ENCODE assay signal across 1 cellular context in the genomic region with DNA sequence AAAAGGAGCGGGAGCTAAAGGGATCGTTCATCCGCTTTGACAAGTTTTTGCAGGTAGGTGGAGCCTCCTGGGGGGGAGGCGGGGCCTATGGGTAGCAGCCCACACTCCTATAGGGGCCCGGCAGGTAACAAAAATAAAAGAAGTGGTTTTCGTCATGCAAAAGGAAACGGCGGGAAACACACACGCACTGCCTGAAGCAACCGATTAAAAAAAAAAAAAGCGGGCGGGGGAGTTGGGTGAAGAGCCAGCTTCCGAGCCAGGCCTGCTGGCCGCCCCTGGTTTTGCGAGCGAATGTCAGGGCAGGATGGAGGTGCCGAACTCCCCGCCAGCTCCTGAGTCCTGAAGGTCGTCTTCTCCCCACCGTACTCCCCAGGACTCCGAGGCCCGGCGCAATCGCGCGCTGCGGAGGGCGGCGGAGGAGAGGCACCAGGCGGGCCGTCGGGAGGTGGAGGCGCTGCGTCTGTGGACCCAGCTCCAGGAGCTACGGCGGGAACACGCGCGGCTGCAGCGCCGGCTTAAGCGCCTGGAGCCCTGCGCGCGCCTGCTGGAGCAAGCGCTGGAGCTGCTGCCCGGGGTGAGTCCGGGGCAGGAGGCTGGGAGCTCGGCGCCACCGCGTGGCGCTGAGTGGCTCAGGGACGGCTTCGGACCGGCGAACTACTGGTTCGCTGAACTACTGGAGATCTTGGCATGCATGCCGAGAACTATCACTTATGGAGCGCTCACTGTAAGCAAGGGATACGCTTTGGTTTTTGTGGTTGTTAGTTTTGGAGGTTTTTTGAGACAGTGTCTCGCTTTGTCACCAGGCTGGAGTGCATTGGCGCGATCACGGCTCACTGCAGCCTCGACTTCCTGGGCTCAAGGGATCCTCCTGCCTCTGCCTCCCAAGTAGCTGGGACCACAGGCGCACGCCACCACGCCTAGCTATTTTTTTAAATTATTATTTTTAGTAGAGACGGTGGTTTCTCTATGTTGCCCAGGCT.
TF ChIP-seq lines count a peak whose summit lies in the region.

No MANE protein-coding gene starts in this region.

TF ChIP-seq in K562, 482 proteins besides CTCF, POLR2A, EP300 and RAD21 (continues in another document):
- TF ChIP-seq EHMT2 (IDR thresholded peaks at IDR 0.05) (no peak), DNMT1 (IDR thresholded peaks at IDR 0.05) (no peak), ZNF583 (CRISPR knock-in tag; IDR thresholded peaks at IDR 0.05) (no peak), CXXC5 (CRISPR knock-in tag; IDR thresholded peaks at IDR 0.05) (peak; percentile 67), STAG1 (CRISPR knock-in tag; IDR thresholded peaks at IDR 0.05; ENCODE audit: borderline replicate concordance) (peak; percentile 30; the same call in 1 of the 2 replicates), ZFPM2 (CRISPR knock-in tag; IDR thresholded peaks at IDR 0.05) (no peak), TARDBP (IDR thresholded peaks at IDR 0.05) (0 out of 2 replicates have a peak, but pooled peaks have one; percentile 54), NEUROD1 (IDR thresholded peaks at IDR 0.05; ENCODE audit: borderline replicate concordance, low read depth, low read length, partially characterized antibody) (no peak), HINFP (tag; conservative IDR thresholded peaks at IDR 0.05; ENCODE audit: low read depth) (no peak), RFX1 (IDR thresholded peaks at IDR 0.05) (no peak), ZBTB9 (CRISPR knock-in tag; IDR thresholded peaks at IDR 0.05) (no peak), ZBTB1 (CRISPR knock-in tag; IDR thresholded peaks at IDR 0.05; ENCODE audit: borderline replicate concordance, low read depth) (no peak), HOXB6 (CRISPR knock-in tag; IDR thresholded peaks at IDR 0.05; ENCODE audit: borderline replicate concordance) (no peak), MEF2A (IDR thresholded peaks at IDR 0.05; ENCODE audit: control insufficient read depth, low read depth, low read length) (no peak), NR1H2 (CRISPR knock-in tag; IDR thresholded peaks at IDR 0.05) (no peak), SAFB (IDR thresholded peaks at IDR 0.05; ENCODE audit: borderline replicate concordance, low read depth, low read length) (peak; percentile 49; the same call in 1 of the 2 replicates), RBM34 (IDR thresholded peaks at IDR 0.05; ENCODE audit: borderline replicate concordance, insufficient read depth, low read length) (no peak), ILK (tag; IDR thresholded peaks at IDR 0.05; ENCODE audit: borderline replicate concordance, low read depth) (no peak), NFE2L1 (tag; IDR thresholded peaks at IDR 0.05; ENCODE audit: borderline replicate concordance, low read depth) (no peak), ZNF707 (CRISPR knock-in tag; conservative IDR thresholded peaks at IDR 0.05) (no peak), MAX (CRISPR knock-in tag; IDR thresholded peaks at IDR 0.05) (peak; percentile 99), CEBPB (tag; IDR thresholded peaks at IDR 0.05) (no peak), SMARCC2 (IDR thresholded peaks at IDR 0.05; ENCODE audit: low read depth) (no peak), ZNF143 (CRISPR knock-in tag; IDR thresholded peaks at IDR 0.05) (peak; percentile 55; the same call in 1 of the 2 replicates), KLF1 (tag; IDR thresholded peaks at IDR 0.05) (no peak), ZNF695 (CRISPR knock-in tag; IDR thresholded peaks at IDR 0.05) (no peak), ZNF347 (CRISPR knock-in tag; IDR thresholded peaks at IDR 0.05; ENCODE audit: low read depth) (no peak), FOXJ2 (tag; IDR thresholded peaks at IDR 0.05) (no peak), SMAD2 (IDR thresholded peaks at IDR 0.05; ENCODE audit: low read depth, low read length) (no peak), MTA2 (IDR thresholded peaks at IDR 0.05; ENCODE audit: low read depth) (no peak), LCOR (CRISPR knock-in tag; IDR thresholded peaks at IDR 0.05) (no peak), CGGBP1 (CRISPR knock-in tag; IDR thresholded peaks at IDR 0.05) (no peak), SMARCE1 (IDR thresholded peaks at IDR 0.05) (no peak), SETDB1 (IDR thresholded peaks at IDR 0.05; ENCODE audit: low read length) (no peak), HBP1 (CRISPR knock-in tag; IDR thresholded peaks at IDR 0.05) (no peak), KAT7 (CRISPR knock-in tag; IDR thresholded peaks at IDR 0.05; ENCODE audit: borderline replicate concordance) (0 out of 2 replicates have a peak, but pooled peaks have one; percentile 56), NFYB (IDR thresholded peaks at IDR 0.05; ENCODE audit: extremely low read depth, insufficient read length) (no peak), SMARCA4 (IDR thresholded peaks at IDR 0.05) (no peak), BRD4 (IDR thresholded peaks at IDR 0.05) (no peak)
- TF ChIP-seq, protein P1, sequence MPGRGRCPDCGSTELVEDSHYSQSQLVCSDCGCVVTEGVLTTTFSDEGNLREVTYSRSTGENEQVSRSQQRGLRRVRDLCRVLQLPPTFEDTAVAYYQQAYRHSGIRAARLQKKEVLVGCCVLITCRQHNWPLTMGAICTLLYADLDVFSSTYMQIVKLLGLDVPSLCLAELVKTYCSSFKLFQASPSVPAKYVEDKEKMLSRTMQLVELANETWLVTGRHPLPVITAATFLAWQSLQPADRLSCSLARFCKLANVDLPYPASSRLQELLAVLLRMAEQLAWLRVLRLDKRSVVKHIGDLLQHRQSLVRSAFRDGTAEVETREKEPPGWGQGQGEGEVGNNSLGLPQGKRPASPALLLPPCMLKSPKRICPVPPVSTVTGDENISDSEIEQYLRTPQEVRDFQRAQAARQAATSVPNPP (IDR thresholded peaks at IDR 0.05; ENCODE audit: borderline replicate concordance, insufficient read depth, insufficient read length) = no peak
- TF ChIP-seq, protein P2, sequence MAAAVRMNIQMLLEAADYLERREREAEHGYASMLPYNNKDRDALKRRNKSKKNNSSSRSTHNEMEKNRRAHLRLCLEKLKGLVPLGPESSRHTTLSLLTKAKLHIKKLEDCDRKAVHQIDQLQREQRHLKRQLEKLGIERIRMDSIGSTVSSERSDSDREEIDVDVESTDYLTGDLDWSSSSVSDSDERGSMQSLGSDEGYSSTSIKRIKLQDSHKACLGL (CRISPR knock-in tag; IDR thresholded peaks at IDR 0.05; ENCODE audit: borderline replicate concordance, poor library complexity, severe bottlenecking) = no peak
- TF ChIP-seq, protein P3, sequence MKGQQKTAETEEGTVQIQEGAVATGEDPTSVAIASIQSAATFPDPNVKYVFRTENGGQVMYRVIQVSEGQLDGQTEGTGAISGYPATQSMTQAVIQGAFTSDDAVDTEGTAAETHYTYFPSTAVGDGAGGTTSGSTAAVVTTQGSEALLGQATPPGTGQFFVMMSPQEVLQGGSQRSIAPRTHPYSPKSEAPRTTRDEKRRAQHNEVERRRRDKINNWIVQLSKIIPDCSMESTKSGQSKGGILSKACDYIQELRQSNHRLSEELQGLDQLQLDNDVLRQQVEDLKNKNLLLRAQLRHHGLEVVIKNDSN (CRISPR knock-in tag; IDR thresholded peaks at IDR 0.05) = no peak; the same call in 1 of the 2 replicates
- TF ChIP-seq, protein P4, sequence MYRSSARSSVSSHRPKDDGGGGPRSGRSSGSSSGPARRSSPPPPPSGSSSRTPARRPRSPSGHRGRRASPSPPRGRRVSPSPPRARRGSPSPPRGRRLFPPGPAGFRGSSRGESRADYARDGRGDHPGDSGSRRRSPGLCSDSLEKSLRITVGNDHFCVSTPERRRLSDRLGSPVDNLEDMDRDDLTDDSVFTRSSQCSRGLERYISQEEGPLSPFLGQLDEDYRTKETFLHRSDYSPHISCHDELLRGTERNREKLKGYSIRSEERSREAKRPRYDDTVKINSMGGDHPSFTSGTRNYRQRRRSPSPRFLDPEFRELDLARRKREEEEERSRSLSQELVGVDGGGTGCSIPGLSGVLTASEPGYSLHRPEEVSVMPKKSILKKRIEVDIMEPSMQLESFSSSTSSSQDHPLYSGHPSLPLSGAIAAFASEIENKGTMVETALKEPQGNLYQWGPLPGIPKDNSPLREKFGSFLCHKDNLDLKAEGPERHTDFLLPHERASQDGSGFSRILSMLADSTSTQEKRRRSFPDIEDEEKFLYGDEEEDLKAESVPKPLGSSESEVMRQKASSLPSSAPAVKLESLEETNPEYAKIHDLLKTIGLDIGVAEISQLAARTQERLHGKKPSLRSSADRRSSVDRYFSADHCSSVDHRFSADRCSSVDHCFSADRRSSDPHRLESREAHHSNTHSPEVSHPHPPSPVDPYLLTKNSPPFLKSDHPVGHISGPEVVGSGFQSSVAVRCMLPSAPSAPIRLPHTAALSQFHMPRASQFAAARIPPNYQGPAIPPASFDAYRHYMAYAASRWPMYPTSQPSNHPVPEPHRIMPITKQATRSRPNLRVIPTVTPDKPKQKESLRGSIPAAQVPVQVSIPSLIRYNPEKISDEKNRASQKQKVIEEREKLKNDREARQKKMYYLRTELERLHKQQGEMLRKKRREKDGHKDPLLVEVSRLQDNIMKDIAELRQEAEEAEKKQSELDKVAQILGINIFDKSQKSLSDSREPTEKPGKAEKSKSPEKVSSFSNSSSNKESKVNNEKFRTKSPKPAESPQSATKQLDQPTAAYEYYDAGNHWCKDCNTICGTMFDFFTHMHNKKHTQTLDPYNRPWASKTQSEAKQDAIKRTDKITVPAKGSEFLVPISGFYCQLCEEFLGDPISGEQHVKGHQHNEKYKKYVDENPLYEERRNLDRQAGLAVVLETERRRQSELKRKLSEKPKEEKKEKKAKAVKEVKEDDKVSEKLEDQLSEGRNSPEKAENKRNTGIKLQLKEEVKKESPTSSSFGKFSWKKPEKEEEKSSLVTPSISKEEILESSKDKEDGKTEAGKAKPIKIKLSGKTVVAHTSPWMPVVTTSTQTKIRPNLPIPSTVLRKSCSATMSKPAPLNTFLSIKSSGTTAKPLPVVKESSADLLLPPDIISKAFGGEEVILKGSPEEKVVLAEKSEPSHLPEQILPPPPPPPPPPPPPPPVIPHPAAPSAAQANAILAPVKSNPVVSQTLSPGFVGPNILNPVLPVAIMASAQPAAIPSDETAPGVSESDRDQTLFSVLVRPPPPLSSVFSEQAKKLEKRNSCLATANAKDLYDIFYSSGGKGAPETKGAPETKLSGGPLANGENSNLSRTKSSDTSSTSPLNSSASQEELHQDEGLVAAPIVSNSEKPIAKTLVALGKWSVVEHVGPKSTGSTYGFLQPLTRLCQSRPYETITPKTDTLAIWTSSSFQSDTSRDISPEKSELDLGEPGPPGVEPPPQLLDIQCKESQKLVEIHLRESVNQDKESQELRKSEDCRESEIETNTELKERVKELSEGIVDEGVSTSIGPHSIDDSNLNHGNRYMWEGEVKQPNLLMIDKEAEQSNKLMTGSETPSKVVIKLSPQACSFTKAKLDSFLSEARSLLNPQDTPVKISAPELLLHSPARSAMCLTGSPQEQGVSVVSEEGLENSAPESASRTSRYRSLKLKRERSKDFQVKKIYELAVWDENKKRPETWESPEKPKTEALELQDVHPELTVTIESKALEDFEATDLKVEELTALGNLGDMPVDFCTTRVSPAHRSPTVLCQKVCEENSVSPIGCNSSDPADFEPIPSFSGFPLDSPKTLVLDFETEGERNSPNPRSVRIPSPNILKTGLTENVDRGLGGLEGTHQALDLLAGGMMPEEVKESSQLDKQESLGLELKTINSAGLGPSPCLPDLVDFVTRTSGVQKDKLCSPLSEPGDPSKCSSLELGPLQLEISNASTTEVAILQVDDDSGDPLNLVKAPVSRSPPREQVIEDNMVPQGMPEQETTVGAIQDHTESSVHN (IDR thresholded peaks at IDR 0.05; ENCODE audit: borderline replicate concordance in 1 of 2, low read depth in 1 of 2) = no peak
- TF ChIP-seq, protein P5, sequence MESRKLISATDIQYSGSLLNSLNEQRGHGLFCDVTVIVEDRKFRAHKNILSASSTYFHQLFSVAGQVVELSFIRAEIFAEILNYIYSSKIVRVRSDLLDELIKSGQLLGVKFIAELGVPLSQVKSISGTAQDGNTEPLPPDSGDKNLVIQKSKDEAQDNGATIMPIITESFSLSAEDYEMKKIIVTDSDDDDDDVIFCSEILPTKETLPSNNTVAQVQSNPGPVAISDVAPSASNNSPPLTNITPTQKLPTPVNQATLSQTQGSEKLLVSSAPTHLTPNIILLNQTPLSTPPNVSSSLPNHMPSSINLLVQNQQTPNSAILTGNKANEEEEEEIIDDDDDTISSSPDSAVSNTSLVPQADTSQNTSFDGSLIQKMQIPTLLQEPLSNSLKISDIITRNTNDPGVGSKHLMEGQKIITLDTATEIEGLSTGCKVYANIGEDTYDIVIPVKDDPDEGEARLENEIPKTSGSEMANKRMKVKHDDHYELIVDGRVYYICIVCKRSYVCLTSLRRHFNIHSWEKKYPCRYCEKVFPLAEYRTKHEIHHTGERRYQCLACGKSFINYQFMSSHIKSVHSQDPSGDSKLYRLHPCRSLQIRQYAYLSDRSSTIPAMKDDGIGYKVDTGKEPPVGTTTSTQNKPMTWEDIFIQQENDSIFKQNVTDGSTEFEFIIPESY (CRISPR knock-in tag; IDR thresholded peaks at IDR 0.05) = peak; percentile 90
